In genomic region chr3:11059090-11059798, GRCh38 we compare ENCODE assay signal across 8 cellular contexts.
DNase-seq lines count a peak whose midpoint lies in the region; ATAC-seq and TF ChIP-seq lines count a peak whose summit lies in the region.

No MANE protein-coding gene starts in this region.

- H3F3A ChIP-seq in Loucy (ENCODE audit: low read depth) (no peaks in the 10 kb centered on the region), SU-DHL-6 (ENCODE audit: insufficient read depth) (no peaks in the 10 kb centered on the region)

- DNase-seq in NCI-H1436 (lab: John Stamatoyannopoulos, UW) (peak; percentile 15), NCI-H1436 treated with DMSO at 0.1 percent for 48 hours (lab: John Stamatoyannopoulos, UW) (no peak), dedifferentiated amniotic fluid mesenchymal stem cell (ENCODE audit: extremely low spot score) (peak; percentile 74), lower lobe of right lung (no peak), substantia nigra (lab: John Stamatoyannopoulos, UW) (peak in 47 of 49 donors; percentile 9 to 79 (median 51))

- H3K9me2 ChIP-seq in Loucy (replicated peaks; ENCODE audit: low read depth, low read length): no peaks in the 10 kb centered on the region
- no peaks in the 10 kb centered on the region for H3K9me2 ChIP-seq in SU-DHL-6 (replicated peaks; ENCODE audit: insufficient read depth, low read length)

- no peak overlapping the region for H3K9ac ChIP-seq in Loucy (ENCODE audit: low read depth, low read length, poor library complexity, severe bottlenecking)
- no peak overlapping the region for H3K9ac ChIP-seq in SU-DHL-6 (ENCODE audit: low read length)

- ATAC-seq in lower lobe of right lung: peak; percentile 89
- no peak for ATAC-seq in activated CD4-positive, CD25-positive, alpha-beta regulatory T cell treated with anti-CD3 and anti-CD28 coated beads, Interleukin-2, amount 50 U/mL, for 24 hours

- intact Hi-C loops in lower lobe of right lung (cut with DNase I): loop anchor here (10.0 kb wide), 1 partner anchor 114 kb away; no protein-coding TSS in a partner anchor

- H3K4me3 ChIP-seq in Loucy (ENCODE audit: low read length, poor library complexity, severe bottlenecking): no peak overlapping the region
- no peak overlapping the region for H3K4me3 ChIP-seq in SU-DHL-6 (ENCODE audit: insufficient read depth, low read length, poor library complexity, severe bottlenecking)
- no peak overlapping the region for H3K4me3 ChIP-seq in lower lobe of right lung

- peak; percentile 76 for TF ChIP-seq CTCF in Loucy (conservative IDR thresholded peaks at IDR 0.05; ENCODE audit: low read length)
- TF ChIP-seq CTCF in SU-DHL-6 (IDR thresholded peaks at IDR 0.05; ENCODE audit: insufficient read depth, low read length, poor library complexity, severe bottlenecking): peak; percentile 27
- peak; percentile 82 for TF ChIP-seq CTCF in lower lobe of right lung (IDR thresholded peaks at IDR 0.05)

- H3K4me2 ChIP-seq in Loucy (ENCODE audit: low read depth, low read length, poor library complexity, severe bottlenecking) (no peak overlapping the region), SU-DHL-6 (ENCODE audit: low read depth, low read length, poor library complexity, severe bottlenecking) (no peak overlapping the region)

- H3K9me3 ChIP-seq in Loucy (ENCODE audit: insufficient read depth, low read depth, low read length): no peaks in the 10 kb centered on the region
- H3K9me3 ChIP-seq in SU-DHL-6 (ENCODE audit: insufficient read depth, low read length): no peaks in the 10 kb centered on the region
- no peaks in the 10 kb centered on the region for H3K9me3 ChIP-seq in lower lobe of right lung

- H4K20me1 ChIP-seq in Loucy (ENCODE audit: insufficient read depth, low read length, poor library complexity, severe bottlenecking) (no peaks in the 10 kb centered on the region), SU-DHL-6 (ENCODE audit: low read depth, low read length) (no peaks in the 10 kb centered on the region)

- H2AFZ ChIP-seq in Loucy (ENCODE audit: low read length) (peak overlapping the region; percentile 43; the same call in 1 of the 2 replicates), SU-DHL-6 (ENCODE audit: low read depth, low read length, severe bottlenecking) (no peak overlapping the region)

- no peak overlapping the region for H3K27ac ChIP-seq in SU-DHL-6 (ENCODE audit: low read depth, low read length)
- no peak overlapping the region for H3K27ac ChIP-seq in lower lobe of right lung
- H3K27ac ChIP-seq in substantia nigra (ENCODE audit: low read depth, low read length, poor library complexity, severe bottlenecking): no peak overlapping the region

- H3K27me3 ChIP-seq in Loucy (ENCODE audit: insufficient read depth, low read length, poor library complexity, severe bottlenecking): no peaks in the 10 kb centered on the region
- H3K27me3 ChIP-seq in SU-DHL-6 (ENCODE audit: low read length): no peaks in the 10 kb centered on the region
- H3K27me3 ChIP-seq in lower lobe of right lung (ENCODE audit: low read depth): peaks cover 14% of the 10 kb centered on the region

- H3K36me3 ChIP-seq in Loucy (ENCODE audit: insufficient read depth, low read length) (no peaks in the 10 kb centered on the region), SU-DHL-6 (ENCODE audit: low read length) (no peaks in the 10 kb centered on the region), lower lobe of right lung (no peaks in the 10 kb centered on the region)

- H3K4me1 ChIP-seq in Loucy (ENCODE audit: insufficient read depth, low read length, poor library complexity, severe bottlenecking) (no peaks in the 10 kb centered on the region), lower lobe of right lung (peaks cover 7% of the 10 kb centered on the region)

- H3K79me2 ChIP-seq in Loucy (ENCODE audit: insufficient read depth, low read length): no peaks in the 10 kb centered on the region
- no peaks in the 10 kb centered on the region for H3K79me2 ChIP-seq in SU-DHL-6 (ENCODE audit: insufficient read depth, low read length)

Comparison
In these comparisons a context has a peak if more than half of its experiments do, and no peak if none do; other contexts are left out.
1. DNase-seq: peak in NCI-H1436 (single experiment), dedifferentiated amniotic fluid mesenchymal stem cell (single experiment) and substantia nigra (47 of 49); none in NCI-H1436 treated with DMSO at 0.1 percent for 48 hours (single experiment) and lower lobe of right lung (single experiment).
2. CTCF ChIP-seq: peak in every context shown above with its lines; median percentile 82 in lower lobe of right lung; 76 in Loucy; 27 in SU-DHL-6.
3. ATAC-seq: peak in lower lobe of right lung (2 of 2); none in activated CD4-positive, CD25-positive, alpha-beta regulatory T cell treated with anti-CD3 and anti-CD28 coated beads, Interleukin-2, amount 50 U/mL, for 24 hours (0 of 2).